Comparison of ENCODE assay signal across 13 cellular contexts in genomic region chr11:65554842-65555395, GRCh38. TPM values are rescaled to one million over a fixed set of nuclear protein-coding genes. Genes with fewer than 3 reads are reported as not detected.
DNase-seq lines count a peak whose midpoint lies in the region; ATAC-seq and TF ChIP-seq lines count a peak whose summit lies in the region.
"Had no signal": no experiment of that assay in that cellular context is flagged by ENCODE, and none has a peak within 500 bp of the region (broad histone marks: within the 10 kb centered on the region; RNA-seq: fewer than 3 reads in every experiment).

No MANE protein-coding gene starts in this region.

- POLR2A ChIA-PET in SK-N-SH (lab: Yijun Ruan, JAX), result interaction anchor here (1.0 kb wide), 1 partner anchor 18 kb away, joined by 3 read pairs; the partner anchor contains the start of gene FAM89B

- H3F3A ChIP-seq in SK-N-SH (replicated peaks; ENCODE audit: insufficient read depth), result peaks cover 21% of the 10 kb centered on the region

- no peak overlapping the region for H2AFZ ChIP-seq in SK-N-SH (ENCODE audit: low read depth)

- TF ChIP-seq RAD21 in SK-N-SH (IDR thresholded peaks at IDR 0.05; ENCODE audit: low read length), result no peak

- H3K9me3 ChIP-seq in SK-N-SH (no peaks in the 10 kb centered on the region), SK-N-MC (ENCODE audit: low read depth, low read length) (no peaks in the 10 kb centered on the region), esophagus muscularis mucosa (no peaks in the 10 kb centered on the region), skeletal muscle tissue (ENCODE audit: control insufficient read depth in 3 of 3, low read length in 3 of 3) (no peaks in the 10 kb centered on the region)

- CTCF ChIA-PET in SK-N-SH (lab: Yijun Ruan, JAX), result interaction anchor here (1.6 to 3.5 kb wide), 2 partner anchors 12 to 18 kb away, joined by 10 to 53 read pairs; partner anchors contain the start of gene FAM89B

- 93% methylated on average over 4 of the region's 4 CpGs for WGBS in SK-N-SH (ENCODE audit: low lambda C conversion rate)
- WGBS in esophagus muscularis mucosa, result 65% methylated on average over 4 of the region's 4 CpGs

- peaks cover 53% of the 10 kb centered on the region for H3K79me2 ChIP-seq in SK-N-SH (ENCODE audit: insufficient read depth)

- H3K9ac ChIP-seq in SK-N-SH (peak overlapping the region; percentile 4; the same call in 1 of the 2 replicates), SK-N-MC (ENCODE audit: insufficient read length) (no peak overlapping the region), skeletal muscle tissue (ENCODE audit: low read depth in 1 of 3, low read length in 3 of 3) (peak overlapping the region; percentile 21 to 64 (median 32))

- ATAC-seq in SK-N-SH treated with all-trans-retinoic acid at 6 μM for 48 hours (no peak), left colon (no peak)

- H3K27ac ChIP-seq in SK-N-SH (ENCODE audit: low read depth in 2 of 2, low read length in 1 of 2) (peak overlapping the region; percentile 4 to 97; a peak in 3 of 4 replicates), SK-N-MC (peak overlapping the region; percentile 73), esophagus muscularis mucosa (replicated peaks in 1 of 4) (peak overlapping the region; percentile 87 to 99 (median 97)), skeletal muscle tissue (ENCODE audit: low read depth, low read length) (no peak overlapping the region)
- H3K27ac ChIP-seq: 22Rv1, HL-60 had no signal

- H3K4me3 ChIP-seq in SK-N-SH (ENCODE audit: low read depth in 2 of 2, low read length in 1 of 2), result no peak overlapping the region
- no peak overlapping the region for H3K4me3 ChIP-seq in SK-N-MC
- H3K4me3 ChIP-seq in esophagus muscularis mucosa, result no peak overlapping the region
- H3K4me3 ChIP-seq in skeletal muscle tissue (ENCODE audit: low read length in 3 of 3), result no peak overlapping the region

- no peaks in the 10 kb centered on the region for H3K9me2 ChIP-seq in SK-N-SH

- TF ChIP-seq CTCF in SK-N-SH (IDR thresholded peaks at IDR 0.05), result no peak
- TF ChIP-seq CTCF in esophagus muscularis mucosa (IDR thresholded peaks at IDR 0.05), result no peak

- H3K4me1 ChIP-seq in SK-N-SH (ENCODE audit: control insufficient read depth in 1 of 2, insufficient read depth in 2 of 2, low read depth in 1 of 2, low read length in 1 of 2), result peaks cover 31 to 48% of the 10 kb centered on the region in 2 experiments
- H3K4me1 ChIP-seq in esophagus muscularis mucosa, result peaks cover 46 to 78% (median 70%) of the 10 kb centered on the region in 4 donors
- H3K4me1 ChIP-seq in skeletal muscle tissue (ENCODE audit: control insufficient read depth in 3 of 3, insufficient read depth in 3 of 3, low read length in 3 of 3), result peaks cover 51 to 55% (median 54%) of the 10 kb centered on the region in 3 donors

- no peak for TF ChIP-seq EP300 in SK-N-SH (IDR thresholded peaks at IDR 0.05; ENCODE audit: borderline replicate concordance in 1 of 2, low read depth in 1 of 2, low read length in 1 of 2)
- no peak for TF ChIP-seq EP300 in esophagus muscularis mucosa (IDR thresholded peaks at IDR 0.05)

- no peaks in the 10 kb centered on the region for H3K27me3 ChIP-seq in SK-N-SH (ENCODE audit: insufficient read depth)
- no peaks in the 10 kb centered on the region for H3K27me3 ChIP-seq in esophagus muscularis mucosa
- no peaks in the 10 kb centered on the region for H3K27me3 ChIP-seq in skeletal muscle tissue (ENCODE audit: control insufficient read depth in 3 of 3, insufficient read depth in 3 of 3, low read length in 3 of 3)

- DNase-seq in SK-N-SH (no peak), SK-N-MC (ENCODE audit: low read depth, low spot score) (no peak), esophagus muscularis mucosa (ENCODE audit: extremely low spot score) (no peak), dedifferentiated amniotic fluid mesenchymal stem cell (ENCODE audit: extremely low spot score) (no peak), left colon (no peak), NCI-H1417 (lab: John Stamatoyannopoulos, UW) (no peak)
- DNase-seq: activated CD4-positive, alpha-beta T cell treated with anti-CD3 and anti-CD28 coated beads, Interleukin-2, amount 50 U/mL, for 1 hour; cerebellar nuclear complex; NCI-H1436 treated with DMSO at 0.1 percent for 48 hours had no signal

- H4K20me1 ChIP-seq in SK-N-SH (ENCODE audit: insufficient read depth), result peaks cover 21% of the 10 kb centered on the region

- peak overlapping the region; percentile 93 for H3K4me2 ChIP-seq in SK-N-SH

- intact Hi-C loops in esophagus muscularis mucosa (cut with DNase I) (no loop called here), left colon (cut with DNase I, micrococcal nuclease) (no loop called here)

- no peak for TF ChIP-seq POLR2A in esophagus muscularis mucosa (IDR thresholded peaks at IDR 0.05; ENCODE audit: low read depth)

- H3K36me3 ChIP-seq in SK-N-SH (replicated peaks in 1 of 2; ENCODE audit: control insufficient read depth in 1 of 2, insufficient read depth in 2 of 2, low read length in 1 of 2) (peaks cover 19 to 27% of the 10 kb centered on the region in 2 experiments), SK-N-MC (ENCODE audit: insufficient read depth, low read length) (peaks cover 14% of the 10 kb centered on the region; the same call in 1 of the 2 replicates), esophagus muscularis mucosa (peaks cover 0 to 43% (median 40%) of the 10 kb centered on the region in 4 donors), skeletal muscle tissue (ENCODE audit: control insufficient read depth in 3 of 3, insufficient read depth in 3 of 3, low read length in 3 of 3) (peaks cover 12 to 22% (median 15%) of the 10 kb centered on the region in 3 donors)

TF ChIP-seq in SK-N-SH, 30 proteins besides CTCF, POLR2A, EP300 and RAD21 (continues in another document):
- no peak for TF ChIP-seq IRF3 (IDR thresholded peaks at IDR 0.05; ENCODE audit: low read depth, low read length)
- TF ChIP-seq RCOR1 (IDR thresholded peaks at IDR 0.05; ENCODE audit: low read length), result no peak
- no peak for TF ChIP-seq EZH2phosphoT487 (IDR thresholded peaks at IDR 0.05; ENCODE audit: borderline replicate concordance, low read depth)
- no peak for TF ChIP-seq YY1 (IDR thresholded peaks at IDR 0.05; ENCODE audit: low read depth)
- no peak for TF ChIP-seq JUND (IDR thresholded peaks at IDR 0.05)
- TF ChIP-seq TCF12 (IDR thresholded peaks at IDR 0.05), result no peak

TF ChIP-seq in SK-N-SH treated with all-trans-retinoic acid at 6 μM for 48 hours, 23 proteins besides CTCF, POLR2A, EP300 and RAD21:
- TF ChIP-seq ZC3H10 (CRISPR knock-in tag; IDR thresholded peaks at IDR 0.05) (no peak), TOX (CRISPR knock-in tag; IDR thresholded peaks at IDR 0.05; ENCODE audit: borderline replicate concordance) (no peak), ZNF70 (CRISPR knock-in tag; IDR thresholded peaks at IDR 0.05) (no peak), OSR1 (CRISPR knock-in tag; IDR thresholded peaks at IDR 0.05) (no peak), ZNF8 (CRISPR knock-in tag; IDR thresholded peaks at IDR 0.05) (no peak), PPARA (CRISPR knock-in tag; IDR thresholded peaks at IDR 0.05; ENCODE audit: borderline replicate concordance) (no peak)

RNA-seq across cellular contexts. Expression of gene LTBP3, which starts 3.2 kb away (rescaled TPM):
- polyA plus RNA-seq in SK-N-SH (2012; rRNA removed), result 92.1 and 167 TPM in 2 replicates
- 62.4 and 112 TPM in 2 replicates for polyA plus RNA-seq in SK-N-SH (2012; cell fraction: cytosol; rRNA removed)
- 691 and 1,438 TPM in 2 replicates for polyA plus RNA-seq in SK-N-SH (2012; cell fraction: nucleus; rRNA removed)
- 100 to 1,000 TPM; 107 to 208 (median 137) TPM for total RNA-seq in esophagus muscularis mucosa
- 32.9 TPM for total RNA-seq in skeletal muscle tissue
- 10 to 100 TPM; 24.9 to 42.9 TPM for total RNA-seq in left colon

RNA-seq across cellular contexts. Expression of gene ZNRD2, which starts 15.4 kb away (rescaled TPM):
- 62.5 and 78.1 TPM in 2 replicates for polyA plus RNA-seq in SK-N-SH (2012; rRNA removed)
- polyA plus RNA-seq in SK-N-SH (2012; cell fraction: cytosol; rRNA removed), result 32.6 and 44.8 TPM in 2 replicates
- 76.5 and 92.5 TPM in 2 replicates for polyA plus RNA-seq in SK-N-SH (2012; cell fraction: nucleus; rRNA removed)
- total RNA-seq in esophagus muscularis mucosa (10 to 100 TPM; 43.6 to 77.3 (median 63.3) TPM), skeletal muscle tissue (23.0 TPM), left colon (10 to 100 TPM; 15.4 to 18.5 TPM)

RNA-seq across cellular contexts. Expression of gene FAM89B, which starts 17.4 kb away (rescaled TPM):
- polyA plus RNA-seq in SK-N-SH (2012; rRNA removed), result 61.3 and 65.3 TPM in 2 replicates
- 19.9 and 37.5 TPM in 2 replicates for polyA plus RNA-seq in SK-N-SH (2012; cell fraction: cytosol; rRNA removed)
- 38.7 and 41.4 TPM in 2 replicates for polyA plus RNA-seq in SK-N-SH (2012; cell fraction: nucleus; rRNA removed)
- total RNA-seq in esophagus muscularis mucosa (10 to 100 TPM; 47.9 to 90.4 (median 75.0) TPM), skeletal muscle tissue (14.6 TPM), left colon (10 to 100 TPM; 24.4 to 33.8 TPM)

RNA-seq across cellular contexts. Expression of gene EHBP1L1, which starts 20.9 kb away (rescaled TPM):
- polyA plus RNA-seq in SK-N-SH (2012; rRNA removed), result 35.1 and 48.7 TPM in 2 replicates
- 17.6 and 25.5 TPM in 2 replicates for polyA plus RNA-seq in SK-N-SH (2012; cell fraction: cytosol; rRNA removed)
- 163 and 263 TPM in 2 replicates for polyA plus RNA-seq in SK-N-SH (2012; cell fraction: nucleus; rRNA removed)
- total RNA-seq in esophagus muscularis mucosa (100 to 1,000 TPM; 186 to 472 (median 293) TPM), skeletal muscle tissue (157 TPM), left colon (10 to 100 TPM; 78.7 to 89.7 TPM)

RNA-seq across cellular contexts. Expression of gene SCYL1, which starts 30.0 kb away (rescaled TPM):
- 76.7 and 79.9 TPM in 2 replicates for polyA plus RNA-seq in SK-N-SH (2012; rRNA removed)
- polyA plus RNA-seq in SK-N-SH (2012; cell fraction: cytosol; rRNA removed), result 26.2 and 41.7 TPM in 2 replicates
- polyA plus RNA-seq in SK-N-SH (2012; cell fraction: nucleus; rRNA removed), result 115 and 159 TPM in 2 replicates
- total RNA-seq in esophagus muscularis mucosa (100 to 1,000 TPM in 2 of 4 donors, 10 to 100 TPM in 2; 74.3 to 115 (median 104) TPM), skeletal muscle tissue (36.0 TPM), left colon (10 to 100 TPM; 58.4 to 70.8 TPM)
